In genomic region chr11:115653076-115653475, GRCh38 we compare ENCODE assay signal across 24 cellular contexts.
"Had no signal": no experiment of that assay in that cellular context is flagged by ENCODE, and none has a peak within 500 bp of the region (broad histone marks: within the 10 kb centered on the region; RNA-seq: fewer than 3 reads in every experiment).

No MANE protein-coding gene starts in this region.

- H3K4me3 ChIP-seq: body of pancreas, esophagus muscularis mucosa, gastrocnemius medialis, lower lobe of right lung, neural progenitor cell, sigmoid colon, smooth muscle cell, stomach, transverse colon had no signal

- H3K36me3 ChIP-seq: esophagus muscularis mucosa, gastrocnemius medialis, lower lobe of right lung, neural progenitor cell, sigmoid colon, stomach, transverse colon, WERI-Rb-1 had no signal

- FAIRE-seq: islet of Langerhans had no signal

- H3K27me3 ChIP-seq: body of pancreas had no signal

- DNase-seq: activated CD4-positive, alpha-beta T cell treated with anti-CD3 and anti-CD28 coated beads, Interleukin-2, amount 10 ng/mL, durations not matched to agents 7 days and 5 days; activated CD4-positive, CD25-positive, alpha-beta regulatory T cell treated with anti-CD3 and anti-CD28 coated beads, Interleukin-2, amount 50 U/mL, for 72 hours; activated CD8-positive, alpha-beta memory T cell treated with anti-CD3 and anti-CD28 coated beads, Interleukin-2, amount 10 ng/mL, durations not matched to agents 7 days and 5 days; activated CD8-positive, alpha-beta T cell treated with anti-CD3 and anti-CD28 coated beads for 36 hours; activated gamma-delta T cell; activated naive CD4-positive, alpha-beta T cell treated with anti-CD3 and anti-CD28 coated beads, Interleukin-2, amount 50 U/mL, for 16 hours; activated naive CD8-positive, alpha-beta T cell treated with anti-CD3 and anti-CD28 coated beads, Interleukin-2, amount 50 U/mL, for 24 hours; activated T-cell treated with anti-CD3 and anti-CD28 coated beads for 4 hours; body of pancreas; caudate nucleus; effector CD8-positive, alpha-beta T cell; gastrocnemius medialis; lower lobe of right lung; naive thymus-derived CD4-positive, alpha-beta T cell; posterior cingulate gyrus; sigmoid colon; stimulated activated CD4-positive, alpha-beta T cell treated with anti-CD3 and anti-CD28 coated beads, Interleukin-15, amount 100 ng/mL, for 24 hours; stomach; transverse colon; WERI-Rb-1 had no signal
